8 cellular contexts compared by ENCODE assay signal in genomic region chr17:50944054-50944901, GRCh38.
DNase-seq lines count a peak whose midpoint lies in the region; ATAC-seq and TF ChIP-seq lines count a peak whose summit lies in the region.

No MANE protein-coding gene starts in this region.

- H3K9me3 ChIP-seq in HAP-1 = no peaks in the 10 kb centered on the region
- H3K9me3 ChIP-seq in NT2/D1 (ENCODE audit: insufficient read depth, low read length) = no peaks in the 10 kb centered on the region

- H3K4me1 Mint-ChIP-seq in natural killer cell treated with Interleukin-12 subunit alpha and Interleukin-12 subunit beta and Interleukin-15 and Interleukin-18, amount 100 ng/mL, for 72 hours (ENCODE audit: low read depth in 2 of 2) = peaks cover 6 to 10% of the 10 kb centered on the region in 2 donors

- H3K36me3 ChIP-seq in HAP-1 (replicated peaks) (no peaks in the 10 kb centered on the region), NT2/D1 (ENCODE audit: insufficient read depth, insufficient read length, low read length) (no peaks in the 10 kb centered on the region)

- H3K4me1 ChIP-seq in HAP-1 (peaks cover 10% of the 10 kb centered on the region), NT2/D1 (ENCODE audit: insufficient read depth, insufficient read length) (peaks cover 32% of the 10 kb centered on the region)

- H3K4me3 ChIP-seq in HAP-1 (peak overlapping the region; percentile 22), NT2/D1 (ENCODE audit: insufficient read length, low read depth) (peak overlapping the region; percentile 49), fibroblast of mammary gland (ENCODE audit: control insufficient read depth, low read depth, low read length) (peak overlapping the region; percentile 25)

- peak; percentile 51 for DNase-seq in Ammon's horn (ENCODE audit: low spot score)
- DNase-seq in HAP-1 (ENCODE audit: low spot score in 2 of 2) = peak; percentile 46 to 85
- no peak for DNase-seq in NT2/D1 (ENCODE audit: low read depth, low spot score)
- peak; percentile 75 for DNase-seq in activated T-cell treated with anti-CD3 and anti-CD28 coated beads for 48 hours (ENCODE audit: low read depth)
- DNase-seq in fibroblast of mammary gland (ENCODE audit: low read depth) = peak; percentile 44
- DNase-seq in natural killer cell treated with Interleukin-12 subunit alpha and Interleukin-12 subunit beta and Interleukin-15 and Interleukin-18, amount 100 ng/mL, for 72 hours (ENCODE audit: low spot score) = peak; percentile 81
- DNase-seq in stimulated activated naive CD4-positive, alpha-beta T cell (lab: John Stamatoyannopoulos, UW) = peak; percentile 48 to 70 (median 58)
- no peak for DNase-seq in GM19240 (ENCODE audit: insufficient read length, low spot score)

- H3K27ac Mint-ChIP-seq in natural killer cell treated with Interleukin-12 subunit alpha and Interleukin-12 subunit beta and Interleukin-15 and Interleukin-18, amount 100 ng/mL, for 72 hours = peak overlapping the region in 1 of 2 donors; percentile 46

- in situ Hi-C loops in HAP-1 (cut with MboI; ENCODE audit: low sequenced_read_pairs) = no loop called here

- H3K27me3 ChIP-seq in HAP-1 (ENCODE audit: low read depth) (no peaks in the 10 kb centered on the region), NT2/D1 (ENCODE audit: insufficient read depth, insufficient read length) (peaks cover 88% of the 10 kb centered on the region)

- H3K9me3 Mint-ChIP-seq in natural killer cell treated with Interleukin-12 subunit alpha and Interleukin-12 subunit beta and Interleukin-15 and Interleukin-18, amount 100 ng/mL, for 72 hours = no peaks in the 10 kb centered on the region

- TF ChIP-seq CTCF in fibroblast of mammary gland (conservative IDR thresholded peaks at IDR 0.05; ENCODE audit: control insufficient read depth, insufficient read depth, low read depth, low read length) = no peak

- peak; percentile 87 to 89 for ATAC-seq in natural killer cell treated with Interleukin-12 subunit alpha and Interleukin-12 subunit beta and Interleukin-15 and Interleukin-18, amount 100 ng/mL, for 72 hours

- H3K36me3 Mint-ChIP-seq in natural killer cell treated with Interleukin-12 subunit alpha and Interleukin-12 subunit beta and Interleukin-15 and Interleukin-18, amount 100 ng/mL, for 72 hours = no peaks in the 10 kb centered on the region

- H3K27me3 Mint-ChIP-seq in natural killer cell treated with Interleukin-12 subunit alpha and Interleukin-12 subunit beta and Interleukin-15 and Interleukin-18, amount 100 ng/mL, for 72 hours = peaks cover 0 to 5% of the 10 kb centered on the region in 2 donors

- H3K9ac ChIP-seq in NT2/D1 (ENCODE audit: insufficient read length, low read depth) = peak overlapping the region; percentile 72

- H3K4me3 Mint-ChIP-seq in natural killer cell treated with Interleukin-12 subunit alpha and Interleukin-12 subunit beta and Interleukin-15 and Interleukin-18, amount 100 ng/mL, for 72 hours = peak overlapping the region; percentile 72

Comparison
In these comparisons a context has a peak if more than half of its experiments do, and no peak if none do; other contexts are left out.
1. DNase-seq: peak in Ammon's horn (single experiment), HAP-1 (2 of 2), activated T-cell treated with anti-CD3 and anti-CD28 coated beads for 48 hours (single experiment), fibroblast of mammary gland (single experiment), natural killer cell treated with Interleukin-12 subunit alpha and Interleukin-12 subunit beta and Interleukin-15 and Interleukin-18, amount 100 ng/mL, for 72 hours (single experiment) and stimulated activated naive CD4-positive, alpha-beta T cell (6 of 6); none in NT2/D1 (single experiment) and GM19240 (single experiment).
2. Peak in every context shown above with its lines, with median percentiles within 50 percentile points of each other: H3K4me3 ChIP-seq.